Comparison of ENCODE assay signal across 11 cellular contexts in the genomic region with DNA sequence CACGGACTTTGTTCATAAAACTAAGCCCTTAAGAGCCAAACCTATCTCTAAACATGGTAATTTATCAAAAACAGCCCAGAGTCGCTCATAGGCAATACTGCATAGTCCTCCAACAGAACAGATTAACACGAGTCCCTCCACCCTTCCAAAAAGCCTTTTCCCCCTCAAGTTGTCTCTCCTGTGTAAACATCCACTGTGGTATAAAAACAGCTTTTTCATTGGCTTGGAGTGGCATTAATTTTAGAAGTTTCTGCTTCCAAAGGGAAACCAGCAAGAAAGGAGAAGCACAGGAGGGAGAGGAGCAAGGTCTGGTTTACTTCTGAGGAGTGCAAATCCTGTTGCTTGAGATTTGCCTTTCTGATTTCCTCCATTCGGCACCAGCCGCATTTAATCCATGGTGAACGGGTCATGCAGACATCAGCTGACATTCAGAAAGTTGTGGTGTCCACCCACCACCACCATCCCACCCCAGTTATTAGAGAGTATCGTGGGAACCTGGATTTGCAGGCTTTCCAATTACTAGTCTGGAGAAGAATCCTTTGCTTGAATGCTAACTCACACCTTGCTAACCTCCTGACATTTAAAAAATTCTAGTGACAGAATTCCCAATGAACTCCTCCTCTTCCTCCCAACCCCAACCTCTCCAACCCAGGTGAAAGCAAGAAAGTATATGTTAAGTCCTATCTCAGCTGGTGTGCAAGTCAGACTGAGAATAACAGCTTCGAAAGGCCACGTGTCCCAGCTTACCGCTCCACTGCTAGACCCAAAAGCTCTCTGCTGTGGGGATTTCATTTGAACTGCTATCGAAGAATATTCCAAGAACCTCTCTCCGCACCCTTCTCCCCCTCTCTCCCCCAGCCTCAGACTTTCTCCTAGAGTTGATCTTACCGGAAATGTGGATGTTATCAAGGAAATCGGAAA. TPM values are rescaled to one million over a fixed set of nuclear protein-coding genes. Genes with fewer than 3 reads are reported as not detected.
DNase-seq lines count a peak whose midpoint lies in the region; ATAC-seq and TF ChIP-seq lines count a peak whose summit lies in the region.
"Had no signal": no experiment of that assay in that cellular context is flagged by ENCODE, and none has a peak within 500 bp of the region (broad histone marks: within the 10 kb centered on the region; RNA-seq: fewer than 3 reads in every experiment).

No MANE protein-coding gene starts in this region.

- in situ Hi-C loops in GM13976 (cut with MboI; ENCODE audit: low sequenced_read_pairs, unreplicated experiment): no loop called here

- H3K9me3 ChIP-seq in esophagus squamous epithelium: no peaks in the 10 kb centered on the region
- H3K9me3 ChIP-seq: mucosa of descending colon, upper lobe of left lung had no signal

- 47 to 50% methylated on average over 12 to 14 of the region's 14 CpGs for WGBS in esophagus squamous epithelium, 2 donors

- DNase-seq in esophagus squamous epithelium (lab: John Stamatoyannopoulos, UW): no peak
- DNase-seq in GM13976 (ENCODE audit: low spot score): no peak
- no peak for DNase-seq in stimulated activated CD4-positive, alpha-beta T cell treated with anti-CD3 and anti-CD28 coated beads, Interleukin-12 subunit alpha, Interleukin-12 subunit beta, amount 100 ng/mL, for 4 hours
- no peak for DNase-seq in foreskin keratinocyte
- DNase-seq in AG08395 (ENCODE audit: low spot score): no peak
- DNase-seq: mucosa of descending colon, NCI-H1048, upper lobe of left lung had no signal

- intact Hi-C loops in esophagus squamous epithelium (cut with DNase I): no loop called here

- ATAC-seq in GM18511 (IDR thresholded peaks at IDR 0.05; ENCODE audit: unreplicated experiment) (peak; percentile 83), GM21515 (IDR thresholded peaks at IDR 0.05; ENCODE audit: unreplicated experiment) (peak; percentile 68), HG03103 (IDR thresholded peaks at IDR 0.05; ENCODE audit: low read depth, unreplicated experiment) (peak; percentile 62), foreskin keratinocyte (no peak)
- ATAC-seq: mucosa of descending colon had no signal

- no peak for TF ChIP-seq POLR2A in esophagus squamous epithelium (IDR thresholded peaks at IDR 0.05)

- peaks cover 16 to 100% (median 30%) of the 10 kb centered on the region in 3 donors for H3K4me1 ChIP-seq in esophagus squamous epithelium
- peaks cover 89% of the 10 kb centered on the region for H3K4me1 ChIP-seq in foreskin keratinocyte

- no peak overlapping the region for H3K4me3 ChIP-seq in esophagus squamous epithelium
- H3K4me3 ChIP-seq: mucosa of descending colon, upper lobe of left lung had no signal

- no peaks in the 10 kb centered on the region for H3K36me3 ChIP-seq in esophagus squamous epithelium
- H3K36me3 ChIP-seq: upper lobe of left lung had no signal

- no peak for TF ChIP-seq CTCF in esophagus squamous epithelium (IDR thresholded peaks at IDR 0.05)
- TF ChIP-seq CTCF in GM13976 (IDR thresholded peaks at IDR 0.05; ENCODE audit: borderline replicate concordance, control extremely low read depth, extremely low read depth, insufficient read depth, missing control alignments): no peak
- TF ChIP-seq CTCF in foreskin keratinocyte (conservative IDR thresholded peaks at IDR 0.05): no peak

- peaks cover 0 to 59% (median 0%) of the 10 kb centered on the region in 4 donors for H3K27me3 ChIP-seq in esophagus squamous epithelium
- no peaks in the 10 kb centered on the region for H3K27me3 ChIP-seq in foreskin keratinocyte
- H3K27me3 ChIP-seq: upper lobe of left lung had no signal

- peak overlapping the region in 3 of 4 donors; percentile 64 to 88 (median 65) for H3K27ac ChIP-seq in esophagus squamous epithelium
- H3K27ac ChIP-seq in foreskin keratinocyte: no peak overlapping the region
- H3K27ac ChIP-seq: upper lobe of left lung had no signal

RNA-seq across cellular contexts. Expression of a gene that starts 17.8 kb away (rescaled TPM):
- total RNA-seq in esophagus squamous epithelium (10 to 100 TPM; 23.9 to 46.2 (median 33.8) TPM), foreskin keratinocyte (7.1 and 7.2 TPM in 2 replicates)
- 5.3 and 6.9 TPM in 2 replicates for polyA plus RNA-seq in foreskin keratinocyte
